Comparison of ENCODE assay signal across 8 cellular contexts in genomic region chr15:40928975-40929729, GRCh38. TPM values are rescaled to one million over a fixed set of nuclear protein-coding genes. Genes with fewer than 3 reads are reported as not detected.
DNase-seq lines count a peak whose midpoint lies in the region; ATAC-seq and TF ChIP-seq lines count a peak whose summit lies in the region.

Gene DLL4 (plus strand): TSS chr15:40929340. CDS start chr15:40929669, 329 bp downstream.

- POLR2A ChIA-PET in HCT116 (lab: Charles Lee): interaction anchor here (0.7 to 4.4 kb wide), 12 partner anchors 10 to 255 kb away, joined by 3 to 48 read pairs (median 6); partner anchors contain the start of genes CHAC1 and VPS18

- no peaks in the 10 kb centered on the region for H3K36me3 ChIP-seq in BLaER1 treated with 17β-estradiol and CSF1 and Interleukin-3, amounts not matched to agents 10 nM and 100 nM
- no peaks in the 10 kb centered on the region for H3K36me3 ChIP-seq in HCT116 (ENCODE audit: control insufficient read depth in 1 of 2, insufficient read depth in 2 of 2, low read length in 2 of 2)
- no peaks in the 10 kb centered on the region for H3K36me3 ChIP-seq in parathyroid adenoma (ENCODE audit: control insufficient read depth, insufficient read depth, low read length)

- no peaks in the 10 kb centered on the region for H3K9me3 Mint-ChIP-seq in activated T-helper 17 cell treated with anti-CD3 and anti-CD28 coated beads, Interleukin-2, amount 50 U/mL, for 72 hours

- H3K4me1 Mint-ChIP-seq in activated T-helper 17 cell treated with anti-CD3 and anti-CD28 coated beads, Interleukin-2, amount 50 U/mL, for 72 hours: peaks cover 7% of the 10 kb centered on the region

- peak within 1 kb of the TSS in 10 of 11 experiments; percentile 49 to 68 (median 62); a peak in 20 of 22 replicates for H3K9ac ChIP-seq in BLaER1 treated with 17β-estradiol and CSF1 and Interleukin-3, amounts not matched to agents 10 nM and 100 nM
- H3K9ac ChIP-seq in HCT116 (ENCODE audit: low read length) (peak within 1 kb of the TSS; percentile 39), parathyroid adenoma (no peak within 1 kb of the TSS)

- peak within 1 kb of the TSS; percentile 90 to 100 (median 99) for H3K4me2 ChIP-seq in BLaER1 treated with 17β-estradiol and CSF1 and Interleukin-3, amounts not matched to agents 10 nM and 100 nM
- H3K4me2 ChIP-seq in HCT116 (ENCODE audit: low read length) (peak within 1 kb of the TSS; percentile 100), parathyroid adenoma (ENCODE audit: low read length) (peak within 1 kb of the TSS; percentile 81)

- H3K4me3 Mint-ChIP-seq in activated T-helper 17 cell treated with anti-CD3 and anti-CD28 coated beads, Interleukin-2, amount 50 U/mL, for 72 hours: peak within 1 kb of the TSS; percentile 75

- peak; percentile 71 for DNase-seq in HCT116 (ENCODE audit: low read depth, low spot score)
- peak; percentile 52 to 91 for DNase-seq in NCI-H526 (lab: John Stamatoyannopoulos, UW)
- peak; percentile 58 for DNase-seq in glomerular visceral epithelial cell (ENCODE audit: extremely low spot score)

- no peak within 1 kb of the TSS for H3K27ac Mint-ChIP-seq in activated T-helper 17 cell treated with anti-CD3 and anti-CD28 coated beads, Interleukin-2, amount 50 U/mL, for 72 hours

- ATAC-seq in HCT116 (peak; percentile 74), HG03108 (IDR thresholded peaks at IDR 0.05; ENCODE audit: unreplicated experiment) (no peak), GM19452 (IDR thresholded peaks at IDR 0.05; ENCODE audit: unreplicated experiment) (no peak)
- ATAC-seq in activated T-helper 17 cell treated with anti-CD3 and anti-CD28 coated beads, Interleukin-2, amount 50 U/mL, for 72 hours (replicated peaks): peak; percentile 26

- no peak within 1 kb of the TSS for H3K27ac ChIP-seq in BLaER1 treated with 17β-estradiol and CSF1 and Interleukin-3, amounts not matched to agents 10 nM and 100 nM
- H3K27ac ChIP-seq in HCT116 (ENCODE audit: low read depth, low read length) (peak within 1 kb of the TSS; percentile 22; the same call in 1 of the 2 replicates), parathyroid adenoma (no peak within 1 kb of the TSS)

- peaks cover 0 to 72% (median 30%) of the 10 kb centered on the region in 11 experiments; a peak in 15 of 22 replicates for H4K20me1 ChIP-seq in BLaER1 treated with 17β-estradiol and CSF1 and Interleukin-3, amounts not matched to agents 10 nM and 100 nM
- no peaks in the 10 kb centered on the region for H4K20me1 ChIP-seq in HCT116 (ENCODE audit: insufficient read depth)

- peak within 1 kb of the TSS; percentile 73 for H2AFZ ChIP-seq in HCT116 (ENCODE audit: low read depth, low read length, poor library complexity, severe bottlenecking)
- H2AFZ ChIP-seq in parathyroid adenoma: peak within 1 kb of the TSS; percentile 62

- H3K9me3 ChIP-seq in BLaER1 treated with 17β-estradiol and CSF1 and Interleukin-3, amounts not matched to agents 10 nM and 100 nM (replicated peaks in 1 of 11): no peaks in the 10 kb centered on the region
- H3K9me3 ChIP-seq in HCT116 (ENCODE audit: control insufficient read depth in 1 of 2, insufficient read depth in 1 of 2, low read depth in 1 of 2, low read length in 2 of 2): no peaks in the 10 kb centered on the region
- no peaks in the 10 kb centered on the region for H3K9me3 ChIP-seq in parathyroid adenoma (ENCODE audit: control insufficient read depth, low read length)

- H3K27me3 ChIP-seq in BLaER1 treated with 17β-estradiol and CSF1 and Interleukin-3, amounts not matched to agents 10 nM and 100 nM: peaks cover 87 to 96% (median 92%) of the 10 kb centered on the region in 11 experiments
- H3K27me3 ChIP-seq in HCT116 (ENCODE audit: insufficient read depth, low read length) (peaks cover 15% of the 10 kb centered on the region; the same call in 1 of the 2 replicates), parathyroid adenoma (ENCODE audit: control insufficient read depth, insufficient read depth, low read length) (peaks cover 5% of the 10 kb centered on the region)

- TF ChIP-seq CTCF in HCT116 (IDR thresholded peaks at IDR 0.05 in 2 of 3, conservative IDR thresholded peaks at IDR 0.05 in 1 of 3; ENCODE audit: borderline replicate concordance in 1 of 3, insufficient read depth in 1 of 3, low read depth in 2 of 3, low read length in 2 of 3) (no peak), parathyroid adenoma (IDR thresholded peaks at IDR 0.05) (no peak)

- CTCF ChIA-PET in HCT116 (lab: Charles Lee): interaction anchor here (0.6 to 4.8 kb wide), 9 partner anchors 11 to 255 kb away, joined by 3 to 69 read pairs (median 5); partner anchors contain the start of genes CHAC1 and VPS18

- peak; percentile 95 for TF ChIP-seq POLR2A in HCT116 (IDR thresholded peaks at IDR 0.05; ENCODE audit: borderline replicate concordance, extremely low read depth, insufficient read depth, insufficient read length)

- TF ChIP-seq RAD21 in HCT116 (IDR thresholded peaks at IDR 0.05; ENCODE audit: low read depth): no peak

- no TSS peak for BruUV-seq in HCT116 (replicated peaks; lab: Mats Ljungman, UMichigan)

- no peaks in the 10 kb centered on the region for H3K79me2 ChIP-seq in HCT116 (ENCODE audit: insufficient read depth, low read length)
- no peaks in the 10 kb centered on the region for H3K79me2 ChIP-seq in parathyroid adenoma

- peak within 1 kb of the TSS; percentile 53 to 74 (median 61) for H3K4me3 ChIP-seq in BLaER1 treated with 17β-estradiol and CSF1 and Interleukin-3, amounts not matched to agents 10 nM and 100 nM
- H3K4me3 ChIP-seq in HCT116 (replicated peaks in 1 of 2; ENCODE audit: low read depth in 1 of 2, low read length in 2 of 2) (peak within 1 kb of the TSS; percentile 52 to 65), parathyroid adenoma (ENCODE audit: low read depth, low read length) (peak within 1 kb of the TSS; percentile 38)

- H3K9me2 ChIP-seq in HCT116 (ENCODE audit: insufficient read depth): no peaks in the 10 kb centered on the region

- H3K27me3 Mint-ChIP-seq in activated T-helper 17 cell treated with anti-CD3 and anti-CD28 coated beads, Interleukin-2, amount 50 U/mL, for 72 hours: peaks cover 43% of the 10 kb centered on the region

- H3K4me1 ChIP-seq in BLaER1 treated with 17β-estradiol and CSF1 and Interleukin-3, amounts not matched to agents 10 nM and 100 nM: peaks cover 73 to 91% (median 86%) of the 10 kb centered on the region in 10 experiments
- H3K4me1 ChIP-seq in HCT116 (ENCODE audit: control insufficient read depth in 1 of 2, insufficient read depth in 2 of 2, low read length in 2 of 2): peaks cover 19 to 41% of the 10 kb centered on the region in 2 experiments
- H3K4me1 ChIP-seq in parathyroid adenoma: peaks cover 2% of the 10 kb centered on the region

- no peaks in the 10 kb centered on the region for H3K36me3 Mint-ChIP-seq in activated T-helper 17 cell treated with anti-CD3 and anti-CD28 coated beads, Interleukin-2, amount 50 U/mL, for 72 hours (ENCODE audit: low read depth)

- RAD21 ChIA-PET in HCT116 (lab: Charles Lee; ENCODE audit: low non-redundant PET in 1 of 2, low total read pairs in 2 of 2, uncharacterized antibody in 2 of 2, unreplicated experiment in 2 of 2): interaction anchor here (0.6 to 1.2 kb wide), 3 partner anchors 13 to 249 kb away, joined by 3 to 5 read pairs (median 4); no protein-coding TSS in a partner anchor

- intact Hi-C loops in HCT116 (cut with micrococcal nuclease): loop anchor here (1.0 kb wide), 1 partner anchor 23 kb away; no protein-coding TSS in a partner anchor

TF ChIP-seq in HCT116, 20 proteins besides CTCF, POLR2A, EP300 and RAD21:
- TF ChIP-seq EGR1 (IDR thresholded peaks at IDR 0.05; ENCODE audit: low read depth) (peak; percentile 91), ZNF274 (IDR thresholded peaks at IDR 0.05; ENCODE audit: low read depth, low read length) (no peak), SIN3A (IDR thresholded peaks at IDR 0.05; ENCODE audit: low read depth) (no peak), SRF (IDR thresholded peaks at IDR 0.05; ENCODE audit: low read depth) (no peak), MAX (IDR thresholded peaks at IDR 0.05) (peak; percentile 72; the same call in 1 of the 2 replicates), ZFX (IDR thresholded peaks at IDR 0.05) (peak; percentile 45; the same call in 1 of the 2 replicates), POLR2AphosphoS5 (IDR thresholded peaks at IDR 0.05; ENCODE audit: low read depth, low read length) (peak; percentile 94), ZBTB33 (IDR thresholded peaks at IDR 0.05; ENCODE audit: extremely low read depth, insufficient replicate concordance, low read length) (no peak)

RNA-seq across cellular contexts. Expression of gene DLL4, which starts in this region (rescaled TPM):
- total RNA-seq in HCT116 (2021; ENCODE audit: unreplicated experiment): 1.5 TPM
- 1.0 and 1.2 TPM in 2 replicates for polyA plus RNA-seq in HCT116 (2012)
- total RNA-seq in activated T-helper 17 cell treated with anti-CD3 and anti-CD28 coated beads, Interleukin-2, amount 50 U/mL, for 72 hours: not detected

Comparison
In these comparisons a context has a peak if more than half of its experiments do, and no peak if none do; other contexts are left out.
1. Peak in ATAC-seq in activated T-helper 17 cell treated with anti-CD3 and anti-CD28 coated beads, Interleukin-2, amount 50 U/mL, for 72 hours; RNA of the gene not detected or under 1 TPM.